Comparison of ENCODE assay signal across 23 cellular contexts in genomic region chr10:71931295-71931694, GRCh38.
"Had no signal": no experiment of that assay in that cellular context is flagged by ENCODE, and none has a peak within 500 bp of the region (broad histone marks: within the 10 kb centered on the region; RNA-seq: fewer than 3 reads in every experiment).

No MANE protein-coding gene starts in this region.

- ATAC-seq: effector memory CD8-positive, alpha-beta T cell; foreskin keratinocyte; gastrocnemius medialis; gastroesophageal sphincter; heart left ventricle; heart right ventricle had no signal

- H3K4me3 ChIP-seq: colonic mucosa, coronary artery, dorsolateral prefrontal cortex, esophagus muscularis mucosa, esophagus squamous epithelium, gastrocnemius medialis, gastroesophageal sphincter, heart left ventricle, heart right ventricle, hepatocyte had no signal

- DNase-seq: colonic mucosa; cortex of kidney; dermis blood vessel endothelial cell; dorsolateral prefrontal cortex; effector CD4-positive, alpha-beta T cell; effector CD8-positive, alpha-beta T cell; effector memory CD4-positive, alpha-beta T cell; effector memory CD8-positive, alpha-beta T cell; endodermal cell; erythroblast; esophagus squamous epithelium; foreskin fibroblast; foreskin keratinocyte; foreskin melanocyte; gastrocnemius medialis; glutamatergic neuron; head of caudate nucleus; heart left ventricle; heart right ventricle had no signal
